In the genomic region with DNA sequence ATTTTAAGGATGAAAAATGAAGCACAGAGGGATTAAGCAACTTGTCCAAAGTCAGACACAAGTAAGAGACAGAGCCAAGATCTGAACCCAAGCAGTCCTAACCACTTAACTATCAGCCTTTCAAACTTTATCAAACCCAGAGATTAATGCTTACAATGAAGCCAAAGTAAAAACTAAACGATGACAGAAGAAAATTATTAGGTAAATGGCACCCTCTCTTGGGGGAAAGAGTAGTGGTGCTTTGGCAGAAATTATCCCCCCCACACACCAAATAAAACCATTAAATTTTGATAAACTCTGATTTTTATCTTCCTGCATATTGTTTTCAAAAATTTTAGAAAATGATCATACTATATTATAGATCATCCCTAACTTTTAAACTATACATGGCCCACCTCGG, we compare ENCODE assay signal across 19 cellular contexts.
"Had no signal": no experiment of that assay in that cellular context is flagged by ENCODE, and none has a peak within 500 bp of the region (broad histone marks: within the 10 kb centered on the region; RNA-seq: fewer than 3 reads in every experiment).

No MANE protein-coding gene starts in this region.

- H3K36me3 ChIP-seq: ascending aorta, breast epithelium, gastrocnemius medialis, heart left ventricle, right lobe of liver had no signal

- H3K27ac ChIP-seq: ascending aorta, breast epithelium, gastrocnemius medialis, heart left ventricle, psoas muscle, right lobe of liver had no signal

- H3K4me2 ChIP-seq: smooth muscle cell had no signal

- H3K4me3 ChIP-seq: ascending aorta, breast epithelium, gastrocnemius medialis, heart left ventricle, lung, psoas muscle, right lobe of liver, smooth muscle cell had no signal

- H3K27me3 ChIP-seq: ascending aorta, breast epithelium, gastrocnemius medialis, heart left ventricle, right lobe of liver had no signal

- DNase-seq: activated CD4-positive, alpha-beta T cell treated with anti-CD3 and anti-CD28 coated beads, Interleukin-2, amount 50 U/mL, for 4 hours; activated CD4-positive, CD25-positive, alpha-beta regulatory T cell treated with anti-CD3 and anti-CD28 coated beads, Interleukin-2, amount 50 U/mL, for 72 hours; activated naive CD4-positive, alpha-beta T cell treated with anti-CD3 and anti-CD28 coated beads for 36 hours; activated naive CD8-positive, alpha-beta T cell treated with anti-CD3 and anti-CD28 coated beads, Interleukin-2, amount 50 U/mL, for 24 hours; activated T-cell treated with anti-CD3 and anti-CD28 coated beads for 4 hours; cerebellar nuclear complex; effector memory CD4-positive, alpha-beta T cell; gastrocnemius medialis; heart left ventricle; immature natural killer cell; left cardiac atrium; psoas muscle; right lobe of liver; T-helper 9 cell had no signal

- H3K9me3 ChIP-seq: gastrocnemius medialis, psoas muscle, right lobe of liver had no signal

- ATAC-seq: activated naive CD8-positive, alpha-beta T cell treated with anti-CD3 and anti-CD28 coated beads, Interleukin-2, amount 50 U/mL, for 24 hours; activated T-helper 17 cell treated with anti-CD3 and anti-CD28 coated beads, Interleukin-2, amount 50 U/mL, for 72 hours; gastrocnemius medialis; heart left ventricle; left cardiac atrium; psoas muscle had no signal

- H3K4me1 ChIP-seq: ascending aorta, breast epithelium, gastrocnemius medialis, heart left ventricle, psoas muscle, right lobe of liver had no signal
